ENCODE assay signal across 22 cellular contexts in the genomic region with DNA sequence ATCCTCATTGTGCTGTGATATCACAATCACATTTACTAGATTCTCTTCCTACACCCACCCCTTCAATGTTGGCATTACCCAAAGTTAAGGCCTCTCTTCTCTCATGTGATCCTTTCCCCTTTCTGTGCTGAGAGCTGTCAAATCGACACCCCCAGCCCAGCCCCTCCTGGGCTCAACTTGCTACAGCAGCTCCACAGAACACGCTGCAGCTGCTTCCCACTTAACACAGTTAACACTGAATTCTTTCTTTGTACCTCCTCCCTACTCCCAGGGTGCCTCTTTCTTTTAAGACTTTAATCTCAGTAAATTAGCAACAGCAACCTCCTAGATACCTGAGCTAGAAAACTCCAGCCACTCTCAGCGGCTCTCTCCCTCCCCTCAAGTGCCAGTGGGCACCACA. TPM values are rescaled to one million over a fixed set of nuclear protein-coding genes. Genes with fewer than 3 reads are reported as not detected.
"Had no signal": no experiment of that assay in that cellular context is flagged by ENCODE, and none has a peak within 500 bp of the region (broad histone marks: within the 10 kb centered on the region; RNA-seq: fewer than 3 reads in every experiment).

No MANE protein-coding gene starts in this region.

- H3K4me3 ChIP-seq: coronary artery, heart right ventricle, mucosa of descending colon, tibial artery had no signal

- H3K4me3 Mint-ChIP-seq: activated CD4-positive, alpha-beta memory T cell treated with anti-CD3 and anti-CD28 coated beads for 36 hours; activated naive CD4-positive, alpha-beta T cell treated with anti-CD3 and anti-CD28 coated beads for 36 hours; stimulated activated effector memory CD8-positive, alpha-beta T cell treated with anti-CD3 and anti-CD28 coated beads, Interleukin-12 subunit alpha, Interleukin-12 subunit beta, amount 100 ng/mL, for 72 hours; stimulated activated naive CD8-positive, alpha-beta T cell treated with anti-CD3 and anti-CD28 coated beads, Interleukin-15, amount 100 ng/mL, for 72 hours had no signal

- H3K36me3 Mint-ChIP-seq: activated CD4-positive, alpha-beta memory T cell treated with anti-CD3 and anti-CD28 coated beads for 36 hours; stimulated activated effector memory CD8-positive, alpha-beta T cell treated with anti-CD3 and anti-CD28 coated beads, Interleukin-12 subunit alpha, Interleukin-12 subunit beta, amount 100 ng/mL, for 72 hours had no signal

- H3K4me1 ChIP-seq: tibial artery had no signal

- DNase-seq: activated CD4-positive, alpha-beta memory T cell treated with anti-CD3 and anti-CD28 coated beads for 36 hours; activated CD4-positive, alpha-beta T cell treated with anti-CD3 and anti-CD28 coated beads for 4 hours; activated CD4-positive, CD25-positive, alpha-beta regulatory T cell; activated naive CD4-positive, alpha-beta T cell treated with anti-CD3 and anti-CD28 coated beads for 36 hours; activated T-cell treated with anti-CD3 and anti-CD28 coated beads, Interleukin-2, amount 50 U/mL, for 48 hours; amygdala; cerebellar nuclear complex; heart right ventricle; left colon; mesenchymal stem cell; mucosa of descending colon; occipital lobe; small intestine; stimulated activated CD4-positive, alpha-beta T cell treated with anti-CD3 and anti-CD28 coated beads, Interleukin-2, amount 100 ng/mL, for 24 hours; stimulated activated naive CD8-positive, alpha-beta T cell treated with anti-CD3 and anti-CD28 coated beads, Interleukin-15, amount 100 ng/mL, for 72 hours; T1000; tibial artery had no signal

- H3K27me3 ChIP-seq: tibial artery had no signal

- ATAC-seq: heart right ventricle; left colon; mucosa of descending colon; sciatic nerve; stimulated activated effector memory CD8-positive, alpha-beta T cell treated with anti-CD3 and anti-CD28 coated beads, Interleukin-12 subunit alpha, Interleukin-12 subunit beta, amount 100 ng/mL, for 72 hours; stimulated activated naive CD8-positive, alpha-beta T cell treated with anti-CD3 and anti-CD28 coated beads, Interleukin-15, amount 100 ng/mL, for 72 hours had no signal

- H3K36me3 ChIP-seq: heart right ventricle, tibial artery had no signal

- FAIRE-seq: keratinocyte, small intestine had no signal

- H3K9me3 Mint-ChIP-seq: activated CD4-positive, alpha-beta memory T cell treated with anti-CD3 and anti-CD28 coated beads for 36 hours; activated naive CD4-positive, alpha-beta T cell treated with anti-CD3 and anti-CD28 coated beads for 36 hours; stimulated activated effector memory CD8-positive, alpha-beta T cell treated with anti-CD3 and anti-CD28 coated beads, Interleukin-12 subunit alpha, Interleukin-12 subunit beta, amount 100 ng/mL, for 72 hours; stimulated activated naive CD8-positive, alpha-beta T cell treated with anti-CD3 and anti-CD28 coated beads, Interleukin-15, amount 100 ng/mL, for 72 hours had no signal

- H3K4me1 Mint-ChIP-seq: stimulated activated effector memory CD8-positive, alpha-beta T cell treated with anti-CD3 and anti-CD28 coated beads, Interleukin-12 subunit alpha, Interleukin-12 subunit beta, amount 100 ng/mL, for 72 hours; stimulated activated naive CD8-positive, alpha-beta T cell treated with anti-CD3 and anti-CD28 coated beads, Interleukin-15, amount 100 ng/mL, for 72 hours had no signal

- H3K9me3 ChIP-seq: heart right ventricle, mucosa of descending colon, tibial artery had no signal

- H3K27ac ChIP-seq: coronary artery, epithelial cell of prostate, heart right ventricle, tibial artery had no signal

- H3K27ac Mint-ChIP-seq: activated CD4-positive, alpha-beta memory T cell treated with anti-CD3 and anti-CD28 coated beads for 36 hours; activated naive CD4-positive, alpha-beta T cell treated with anti-CD3 and anti-CD28 coated beads for 36 hours; stimulated activated effector memory CD8-positive, alpha-beta T cell treated with anti-CD3 and anti-CD28 coated beads, Interleukin-12 subunit alpha, Interleukin-12 subunit beta, amount 100 ng/mL, for 72 hours had no signal

RNA-seq across cellular contexts. Expression of a gene that starts 17.8 kb away (rescaled TPM):
- polyA plus RNA-seq: keratinocyte had no signal
